13 cellular contexts compared by ENCODE assay signal in genomic region chr17:48725294-48726064, GRCh38. TPM values are rescaled to one million over a fixed set of nuclear protein-coding genes. Genes with fewer than 3 reads are reported as not detected.
DNase-seq lines count a peak whose midpoint lies in the region; ATAC-seq, FAIRE-seq and TF ChIP-seq lines count a peak whose summit lies in the region.
"Had no signal": no experiment of that assay in that cellular context is flagged by ENCODE, and none has a peak within 500 bp of the region (broad histone marks: within the 10 kb centered on the region; RNA-seq: fewer than 3 reads in every experiment).

No MANE protein-coding gene starts in this region.

- H3K4me1 ChIP-seq in MM.1S (ENCODE audit: low read length) = no peaks in the 10 kb centered on the region
- H3K4me1 ChIP-seq in H1 (replicated peaks in 1 of 4; ENCODE audit: control insufficient read depth in 3 of 4, insufficient read depth in 4 of 4, low read length in 3 of 4) = peaks cover 8 to 25% (median 9%) of the 10 kb centered on the region in 4 experiments; a peak in 6 of 7 replicates

- no peak for TF ChIP-seq EP300 in H1 (IDR thresholded peaks at IDR 0.05; ENCODE audit: borderline replicate concordance in 1 of 2, low read depth in 2 of 2, low read length in 2 of 2)

- ATAC-seq in HG03460 (IDR thresholded peaks at IDR 0.05; ENCODE audit: unreplicated experiment) = no peak

- no peaks in the 10 kb centered on the region for H3K36me3 ChIP-seq in MM.1S (replicated peaks; ENCODE audit: insufficient read depth, low read length)
- H3K36me3 ChIP-seq in H1 (ENCODE audit: control insufficient read depth in 2 of 4, insufficient read depth in 4 of 4, low read length in 3 of 4) = peaks cover 0 to 2% (median 0%) of the 10 kb centered on the region in 4 experiments; a peak in 1 of 8 replicates
- H3K36me3 ChIP-seq: heart left ventricle, upper lobe of right lung had no signal

- no peaks in the 10 kb centered on the region for H3F3A ChIP-seq in MM.1S (ENCODE audit: insufficient read depth, low read length)

- 0 out of 2 replicates have a peak overlapping the region, but pooled peaks have one; percentile 9 for H2AK5ac ChIP-seq in H1 (ENCODE audit: low read depth, low read length)

- H3K9me2 ChIP-seq in MM.1S (replicated peaks; ENCODE audit: insufficient read depth, low read length) = no peaks in the 10 kb centered on the region

- 0 out of 2 replicates have a peak overlapping the region, but pooled peaks have one; percentile 46 for H2BK15ac ChIP-seq in H1 (ENCODE audit: low read length)

- no peak for TF ChIP-seq RAD21 in H1 (IDR thresholded peaks at IDR 0.05 in 1 of 2, conservative IDR thresholded peaks at IDR 0.05 in 1 of 2; ENCODE audit: low read depth in 2 of 2, low read length in 2 of 2)

- H3K36me3 Mint-ChIP-seq in T-helper 2 cell treated with Interferon-gamma antibody and Interleukin-4, amounts not matched to agents 5 μg/mL and 100 μg/mL, for 36 hours (ENCODE audit: low read depth) = no peaks in the 10 kb centered on the region
- H3K36me3 Mint-ChIP-seq in nephron progenitor cell (ENCODE audit: low read depth) = no peaks in the 10 kb centered on the region

- H3K4me2 ChIP-seq in MM.1S (ENCODE audit: low read depth, low read length) = peak overlapping the region; percentile 64; the same call in 1 of the 2 replicates
- H3K4me2 ChIP-seq in H1 (ENCODE audit: insufficient read depth in 1 of 2, low read depth in 2 of 2, low read length in 2 of 2) = no peak overlapping the region

- H3K4me3 ChIP-seq in MM.1S (ENCODE audit: low read length) (peak overlapping the region; percentile 33; the same call in 1 of the 2 replicates), H1 (ENCODE audit: extremely low read depth in 1 of 4, insufficient read depth in 2 of 4, low read depth in 3 of 4, low read length in 4 of 4) (no peak overlapping the region)
- H3K4me3 ChIP-seq: heart left ventricle, upper lobe of right lung had no signal

- no peaks in the 10 kb centered on the region for H3K79me2 ChIP-seq in MM.1S (ENCODE audit: low read length)
- H3K79me2 ChIP-seq in H1 (ENCODE audit: control insufficient read depth in 1 of 2, insufficient read depth in 2 of 2, low read length in 2 of 2) = no peaks in the 10 kb centered on the region

- FAIRE-seq in H1 (lab: Jason Lieb, UNC) = no peak
- FAIRE-seq: A204.1 had no signal

- H3K9ac ChIP-seq in MM.1S (ENCODE audit: low read length) = no peak overlapping the region
- no peak overlapping the region for H3K9ac ChIP-seq in H1 (replicated peaks in 1 of 4; ENCODE audit: extremely low read depth in 1 of 4, low read depth in 3 of 4, low read length in 3 of 4)

- peak overlapping the region; percentile 26 for H3K4me3 Mint-ChIP-seq in T-helper 2 cell treated with Interferon-gamma antibody and Interleukin-4, amounts not matched to agents 5 μg/mL and 100 μg/mL, for 36 hours
- H3K4me3 Mint-ChIP-seq in nephron progenitor cell = no peak overlapping the region

- POLR2A ChIA-PET in H1 (lab: Charles Lee; ENCODE audit: partially characterized antibody) = interaction anchor here (1.2 kb wide), 1 partner anchor 16 kb away, joined by 3 read pairs; no protein-coding TSS in a partner anchor

- CTCF ChIA-PET in H1 (lab: Charles Lee; ENCODE audit: partially characterized antibody) = interaction anchor here (0.6 to 13.5 kb wide), 39 partner anchors 11 to 507 kb away, joined by 3 to 147 read pairs (median 9); no protein-coding TSS in a partner anchor

- no peak for DNase-seq in T-helper 2 cell treated with Interferon-gamma antibody and Interleukin-4, amounts not matched to agents 5 μg/mL and 100 μg/mL, for 36 hours (ENCODE audit: low spot score)
- DNase-seq in T-helper 2 cell (no peak), MM.1S (no peak), H1 (ENCODE audit: low read depth in 1 of 2, low spot score in 2 of 2) (no peak), nephron progenitor cell (peak; percentile 42), dermis blood vessel endothelial cell (no peak), RPMI8226 (no peak)
- DNase-seq: heart left ventricle, upper lobe of right lung had no signal

- no peak overlapping the region for H2BK20ac ChIP-seq in H1 (ENCODE audit: low read length)

- H3K23ac ChIP-seq in H1 (ENCODE audit: insufficient read length) = no peak overlapping the region

- H2BK5ac ChIP-seq in H1 (ENCODE audit: low read depth, low read length) = no peak overlapping the region

- H3K9me3 ChIP-seq in MM.1S (replicated peaks; ENCODE audit: insufficient read depth, low read length) (no peaks in the 10 kb centered on the region), H1 (ENCODE audit: insufficient read depth in 2 of 2, low read depth in 1 of 2, low read length in 1 of 2) (no peaks in the 10 kb centered on the region)
- H3K9me3 ChIP-seq: heart left ventricle, upper lobe of right lung had no signal

- H4K8ac ChIP-seq in H1 (ENCODE audit: extremely low read depth, insufficient read depth, low read length) = peak overlapping the region; percentile 20; the same call in 1 of the 2 replicates

- H3K27me3 ChIP-seq in MM.1S (replicated peaks; ENCODE audit: insufficient read depth, low read length) (peaks cover 92% of the 10 kb centered on the region), H1 (replicated peaks in 1 of 4; ENCODE audit: control insufficient read depth in 3 of 4, extremely low read depth in 1 of 4, insufficient read depth in 3 of 4, low read length in 3 of 4) (peaks cover 99 to 100% (median 100%) of the 10 kb centered on the region in 4 experiments)

- H2BK120ac ChIP-seq in H1 (replicated peaks; ENCODE audit: low read depth, low read length) = no peak overlapping the region

- H4K20me1 ChIP-seq in MM.1S (ENCODE audit: insufficient read depth, low read length) (no peaks in the 10 kb centered on the region), H1 (replicated peaks in 1 of 2; ENCODE audit: control insufficient read depth in 1 of 2, insufficient read depth in 2 of 2, low read length in 2 of 2) (peaks cover 21 to 41% of the 10 kb centered on the region in 2 experiments)

- H3K56ac ChIP-seq in H1 (replicated peaks; ENCODE audit: insufficient read length, low read depth, low read length) = no peak overlapping the region

- no peaks in the 10 kb centered on the region for H3K23me2 ChIP-seq in H1 (ENCODE audit: low read depth, low read length)

- no peak overlapping the region for H3K18ac ChIP-seq in H1 (ENCODE audit: extremely low read depth, low read length)

- H2AFZ ChIP-seq in MM.1S (ENCODE audit: low read length) = no peak overlapping the region; the same call in 1 of the 2 replicates
- no peak overlapping the region for H2AFZ ChIP-seq in H1 (ENCODE audit: low read length)

- no peak overlapping the region for H4K5ac ChIP-seq in H1 (ENCODE audit: insufficient read length, low read depth, low read length)

- H3K27ac Mint-ChIP-seq in T-helper 2 cell treated with Interferon-gamma antibody and Interleukin-4, amounts not matched to agents 5 μg/mL and 100 μg/mL, for 36 hours = peak overlapping the region; percentile 72
- H3K27ac Mint-ChIP-seq in nephron progenitor cell = no peak overlapping the region

- TF ChIP-seq CTCF in MM.1S (IDR thresholded peaks at IDR 0.05; ENCODE audit: low read length) = no peak
- TF ChIP-seq CTCF in H1 (IDR thresholded peaks at IDR 0.05; ENCODE audit: control extremely low read depth in 1 of 3, insufficient read depth in 1 of 3, low read depth in 1 of 3, low read length in 3 of 3) = no peak
- no peak for TF ChIP-seq CTCF in nephron progenitor cell (IDR thresholded peaks at IDR 0.05)

- H3K9me3 Mint-ChIP-seq in T-helper 2 cell treated with Interferon-gamma antibody and Interleukin-4, amounts not matched to agents 5 μg/mL and 100 μg/mL, for 36 hours = no peaks in the 10 kb centered on the region
- H3K9me3 Mint-ChIP-seq in nephron progenitor cell = no peaks in the 10 kb centered on the region

- H3K4me1 Mint-ChIP-seq in T-helper 2 cell treated with Interferon-gamma antibody and Interleukin-4, amounts not matched to agents 5 μg/mL and 100 μg/mL, for 36 hours (ENCODE audit: low read depth) = peaks cover 17% of the 10 kb centered on the region
- peaks cover 51% of the 10 kb centered on the region for H3K4me1 Mint-ChIP-seq in nephron progenitor cell

- H3K27ac ChIP-seq in MM.1S (ENCODE audit: low read length) = no peak overlapping the region
- no peak overlapping the region for H3K27ac ChIP-seq in H1 (ENCODE audit: low read depth, low read length)
- H3K27ac ChIP-seq: heart left ventricle, upper lobe of right lung had no signal

- no peak overlapping the region for H3K4ac ChIP-seq in H1 (replicated peaks; ENCODE audit: insufficient read length, low read depth, low read length)

- H3K79me1 ChIP-seq in H1 (ENCODE audit: low read depth, low read length) = no peaks in the 10 kb centered on the region; the same call in 1 of the 2 replicates

- 22% methylated on average over 37 of the region's 38 CpGs; no CpG with 5 or more reads in 1 of the 2 experiments for WGBS in H1 (ENCODE audit: extremely low coverage in 1 of 2, insufficient coverage in 1 of 2, insufficient read length in 1 of 2, insufficient replicate concordance in 2 of 2, low coverage in 1 of 2, low lambda C conversion rate in 2 of 2, missing lambda C conversion rate in 1 of 2), 2 experiments

- peaks cover 96% of the 10 kb centered on the region for H3K27me3 Mint-ChIP-seq in T-helper 2 cell treated with Interferon-gamma antibody and Interleukin-4, amounts not matched to agents 5 μg/mL and 100 μg/mL, for 36 hours (ENCODE audit: low read depth)
- peaks cover 100% of the 10 kb centered on the region for H3K27me3 Mint-ChIP-seq in nephron progenitor cell (ENCODE audit: low read depth, poor library complexity)

- no peak overlapping the region for H3K14ac ChIP-seq in H1 (ENCODE audit: insufficient read length)

- H4K91ac ChIP-seq in H1 (replicated peaks; ENCODE audit: insufficient read length, low read length) = no peak overlapping the region

- H2BK12ac ChIP-seq in H1 (ENCODE audit: low read depth, low read length) = no peak overlapping the region

- no peak for TF ChIP-seq POLR2A in H1 (IDR thresholded peaks at IDR 0.05; ENCODE audit: control extremely low read depth in 1 of 2, low read depth in 2 of 2, low read length in 2 of 2)

RNA-seq across cellular contexts. Expression of gene PRAC2, which starts 2.5 kb away (rescaled TPM):
- not detected in 2 replicates for total RNA-seq in H1 (2021; fragmentation: NEBNext Ultra II Directional; extraction: Animal tissue kit (Norgen Biotek cat#: 25700))
- not detected in 2 replicates for polyA plus RNA-seq in H1 (2011; rRNA removed)
- not detected for polyA plus RNA-seq in H1 (2011; cell fraction: cytosol; rRNA removed)
- not detected for polyA plus RNA-seq in H1 (2011; cell fraction: nucleus; rRNA removed)
- not detected in 4 replicates for polyA plus RNA-seq in H1 (2012, experiment 1 of 2)
- polyA plus RNA-seq in H1 (2012, experiment 2 of 2) = not detected
- polyA plus RNA-seq in H1 (2013, experiment 1 of 2) = not detected
- not detected for polyA plus RNA-seq in H1 (2013, experiment 2 of 2)
- polyA minus RNA-seq in H1 (2011; rRNA and poly(A)+ RNA removed) = not detected in 2 replicates
- not detected for polyA minus RNA-seq in H1 (2011; cell fraction: cytosol; rRNA and poly(A)+ RNA removed)
- not detected for polyA minus RNA-seq in H1 (2011; cell fraction: nucleus; rRNA and poly(A)+ RNA removed)
- total RNA-seq in dermis blood vessel endothelial cell = not detected in 2 replicates
- total RNA-seq: heart left ventricle, left lobe of liver, Right ventricle myocardium inferior, upper lobe of right lung had no signal
- polyA plus RNA-seq: heart left ventricle had no signal

RNA-seq across cellular contexts. Expression of gene HOXB13, which starts 3.1 kb away (rescaled TPM):
- not detected in 2 replicates for total RNA-seq in H1 (2021; fragmentation: NEBNext Ultra II Directional; extraction: Animal tissue kit (Norgen Biotek cat#: 25700))
- polyA plus RNA-seq in H1 (2011; rRNA removed) = not detected in 2 replicates
- polyA plus RNA-seq in H1 (2011; cell fraction: cytosol; rRNA removed) = not detected
- polyA plus RNA-seq in H1 (2011; cell fraction: nucleus; rRNA removed) = not detected
- polyA plus RNA-seq in H1 (2012, experiment 1 of 2) = not detected in 4 replicates
- polyA plus RNA-seq in H1 (2012, experiment 2 of 2) = not detected
- polyA plus RNA-seq in H1 (2013, experiment 1 of 2) = not detected
- not detected for polyA plus RNA-seq in H1 (2013, experiment 2 of 2)
- polyA minus RNA-seq in H1 (2011; rRNA and poly(A)+ RNA removed) = not detected in 2 replicates
- not detected for polyA minus RNA-seq in H1 (2011; cell fraction: cytosol; rRNA and poly(A)+ RNA removed)
- polyA minus RNA-seq in H1 (2011; cell fraction: nucleus; rRNA and poly(A)+ RNA removed) = not detected
- not detected in 2 replicates for total RNA-seq in dermis blood vessel endothelial cell
- total RNA-seq: heart left ventricle, Right ventricle myocardium inferior, upper lobe of right lung had no signal
- polyA plus RNA-seq: heart left ventricle had no signal

RNA-seq across cellular contexts. Expression of gene PRAC1, which starts 3.2 kb away (rescaled TPM):
- not detected in 2 replicates for total RNA-seq in H1 (2021; fragmentation: NEBNext Ultra II Directional; extraction: Animal tissue kit (Norgen Biotek cat#: 25700))
- polyA plus RNA-seq in H1 (2011; rRNA removed) = not detected in 2 replicates
- polyA plus RNA-seq in H1 (2011; cell fraction: cytosol; rRNA removed) = not detected
- not detected for polyA plus RNA-seq in H1 (2011; cell fraction: nucleus; rRNA removed)
- not detected in 4 replicates for polyA plus RNA-seq in H1 (2012, experiment 1 of 2)
- polyA plus RNA-seq in H1 (2012, experiment 2 of 2) = not detected
- polyA plus RNA-seq in H1 (2013, experiment 1 of 2) = not detected
- not detected for polyA plus RNA-seq in H1 (2013, experiment 2 of 2)
- not detected in 2 replicates for polyA minus RNA-seq in H1 (2011; rRNA and poly(A)+ RNA removed)
- not detected for polyA minus RNA-seq in H1 (2011; cell fraction: cytosol; rRNA and poly(A)+ RNA removed)
- not detected for polyA minus RNA-seq in H1 (2011; cell fraction: nucleus; rRNA and poly(A)+ RNA removed)
- not detected in 2 replicates for total RNA-seq in dermis blood vessel endothelial cell
- total RNA-seq: heart left ventricle, left lobe of liver, Right ventricle myocardium inferior, upper lobe of right lung had no signal
- polyA plus RNA-seq: heart left ventricle had no signal
